Comparison of ENCODE assay signal across 22 cellular contexts in genomic region chr10:129935102-129935860, GRCh38. TPM values are rescaled to one million over a fixed set of nuclear protein-coding genes. Genes with fewer than 3 reads are reported as not detected.
A peak's percentile ranks its signal among the peaks of the same experiment; 100 is the strongest.
DNase-seq lines count a peak whose midpoint lies in the region; ATAC-seq and TF ChIP-seq lines count a peak whose summit lies in the region.
"Had no signal": no experiment of that assay in that cellular context is flagged by ENCODE, and none has a peak within 500 bp of the region (broad histone marks: within the 10 kb centered on the region; RNA-seq: fewer than 3 reads in every experiment).

No MANE protein-coding gene starts in this region.

- H4K20me1 ChIP-seq in osteoblast (ENCODE audit: insufficient read depth, low read length): peaks cover 68% of the 10 kb centered on the region

- no peak for TF ChIP-seq CTCF in right atrium auricular region (IDR thresholded peaks at IDR 0.05)
- TF ChIP-seq CTCF in left lung (IDR thresholded peaks at IDR 0.05): no peak
- TF ChIP-seq CTCF in osteoblast (IDR thresholded peaks at IDR 0.05; ENCODE audit: extremely low read depth, low read depth, low read length): no peak
- TF ChIP-seq CTCF in upper lobe of left lung (IDR thresholded peaks at IDR 0.05): no peak
- no peak for TF ChIP-seq CTCF in HFFc6 (IDR thresholded peaks at IDR 0.05)

- no peak overlapping the region for H3K4me2 ChIP-seq in osteoblast (ENCODE audit: insufficient read depth, low read length)

- no peaks in the 10 kb centered on the region for H3K4me1 Mint-ChIP-seq in HFFc6 (ENCODE audit: low read depth)

- H3K4me3 Mint-ChIP-seq in HFFc6: no peak overlapping the region
- H3K4me3 Mint-ChIP-seq: CD8-positive, alpha-beta T cell had no signal

- DNase-seq in Right ventricle myocardium superior (peak; percentile 32), right atrium auricular region (ENCODE audit: low spot score) (no peak), left lung (peak; percentile 26 to 62), osteoblast (ENCODE audit: insufficient read length, low spot score, missing footprints) (peak; percentile 32), upper lobe of left lung (peak; percentile 16 to 53), HFFc6 (no peak)
- DNase-seq in activated CD4-positive, alpha-beta T cell treated with anti-CD3 and anti-CD28 coated beads for 48 hours: no peak
- DNase-seq: C1 segment of cervical spinal cord; CD8-positive, alpha-beta T cell; GOT3; IMR-90; KG1; MG63; NCI-H146; NCI-H1930; NCI-H2107; NCI-H524; NCI-H774; PC-3; SHP77 had no signal

- H3K79me2 ChIP-seq in osteoblast (ENCODE audit: insufficient read depth, low read length): peaks cover 94% of the 10 kb centered on the region

- ATAC-seq in Right ventricle myocardium superior (ENCODE audit: poor library complexity) (no peak), left lung (no peak), upper lobe of left lung (ENCODE audit: low FRiP score in 2 of 2) (no peak)
- ATAC-seq: CD8-positive, alpha-beta T cell; PC-3 had no signal

- no peaks in the 10 kb centered on the region for H3K36me3 Mint-ChIP-seq in HFFc6 (ENCODE audit: low read depth)
- H3K36me3 Mint-ChIP-seq: CD8-positive, alpha-beta T cell had no signal

- H2AFZ ChIP-seq in osteoblast (ENCODE audit: low read length): no peak overlapping the region

- WGBS in upper lobe of left lung, 2 donors: 90 to 97% methylated on average over 6 to 15 of the region's 15 CpGs

- H3K27me3 ChIP-seq in right atrium auricular region: no peaks in the 10 kb centered on the region
- peaks cover 0 to 16% of the 10 kb centered on the region in 2 donors for H3K27me3 ChIP-seq in left lung
- no peaks in the 10 kb centered on the region for H3K27me3 ChIP-seq in osteoblast (ENCODE audit: insufficient read depth, low read length)
- H3K27me3 ChIP-seq in upper lobe of left lung: no peaks in the 10 kb centered on the region
- H3K27me3 ChIP-seq: MG63 had no signal

- H3K9me3 ChIP-seq in right atrium auricular region (no peaks in the 10 kb centered on the region), left lung (no peaks in the 10 kb centered on the region), osteoblast (ENCODE audit: low read depth, low read length) (no peaks in the 10 kb centered on the region), upper lobe of left lung (no peaks in the 10 kb centered on the region)
- H3K9me3 ChIP-seq: Caco-2, HAP-1, MG63 had no signal

- no peak for TF ChIP-seq POLR2A in upper lobe of left lung (IDR thresholded peaks at IDR 0.05)

- peaks cover 12% of the 10 kb centered on the region for H3K9me3 Mint-ChIP-seq in HFFc6
- H3K9me3 Mint-ChIP-seq: CD8-positive, alpha-beta T cell had no signal

- TF ChIP-seq EP300 in upper lobe of left lung (IDR thresholded peaks at IDR 0.05): no peak

- intact Hi-C loops in Right ventricle myocardium superior (cut with DNase I) (no loop called here), left lung (cut with DNase I) (no loop called here)

- peaks cover 3% of the 10 kb centered on the region; the same call in 1 of the 2 replicates for H3K27me3 Mint-ChIP-seq in HFFc6 (ENCODE audit: insufficient read depth)

- no peak overlapping the region for H3K27ac Mint-ChIP-seq in HFFc6
- H3K27ac Mint-ChIP-seq: CD8-positive, alpha-beta T cell had no signal

- H3K4me1 ChIP-seq in right atrium auricular region: peaks cover 0 to 21% of the 10 kb centered on the region in 2 donors
- no peaks in the 10 kb centered on the region for H3K4me1 ChIP-seq in left lung
- peaks cover 6% of the 10 kb centered on the region for H3K4me1 ChIP-seq in osteoblast (ENCODE audit: insufficient read depth, low read length)
- no peaks in the 10 kb centered on the region for H3K4me1 ChIP-seq in upper lobe of left lung
- H3K4me1 ChIP-seq: Caco-2, HAP-1 had no signal

- H3K4me3 ChIP-seq in right atrium auricular region (no peak overlapping the region), left lung (no peak overlapping the region), osteoblast (ENCODE audit: insufficient read depth, low read length) (no peak overlapping the region), upper lobe of left lung (no peak overlapping the region)
- H3K4me3 ChIP-seq: HAP-1, MG63 had no signal

- no peaks in the 10 kb centered on the region for H3K36me3 ChIP-seq in right atrium auricular region
- no peaks in the 10 kb centered on the region for H3K36me3 ChIP-seq in left lung
- peaks cover 9% of the 10 kb centered on the region for H3K36me3 ChIP-seq in osteoblast (ENCODE audit: insufficient read depth, low read length)
- no peaks in the 10 kb centered on the region for H3K36me3 ChIP-seq in upper lobe of left lung
- H3K36me3 ChIP-seq: HAP-1, MG63 had no signal

- H3K27ac ChIP-seq in right atrium auricular region (no peak overlapping the region), left lung (no peak overlapping the region), osteoblast (ENCODE audit: low read depth, low read length) (no peak overlapping the region), upper lobe of left lung (no peak overlapping the region)

RNA-seq across cellular contexts. Expression of gene EBF3, which starts 28.8 kb away (rescaled TPM):
- total RNA-seq in Right ventricle myocardium superior (6.2 TPM), right atrium auricular region (1 to 10 TPM; 5.8 to 6.9 TPM), left lung (under 1 TPM in 1 of 2 donors, not detected in 1; 0.10 TPM), osteoblast (31.8 and 35.4 TPM in 2 replicates), upper lobe of left lung (under 1 TPM in 2 of 6 donors, not detected in 4; 0.06 to 0.51 TPM)
- under 1 TPM in 4 of 6 experiments, not detected in 2; 0.14 to 0.39 (median 0.21) TPM for total RNA-seq in HFFc6 (2021; fragmentation: NEBNext Ultra II Directional; extraction: Animal tissue kit (Norgen Biotek cat#: 25700))
- total RNA-seq: CD8-positive, alpha-beta T cell; PC-3 had no signal

Comparison
In these comparisons a context has a peak if more than half of its experiments do, and no peak if none do; other contexts are left out.
1. DNase-seq: peak in Right ventricle myocardium superior (single experiment), left lung (2 of 2), osteoblast (single experiment) and upper lobe of left lung (2 of 2); none in right atrium auricular region (single experiment), activated CD4-positive, alpha-beta T cell treated with anti-CD3 and anti-CD28 coated beads for 48 hours (single experiment) and HFFc6 (single experiment).